In the genomic region with DNA sequence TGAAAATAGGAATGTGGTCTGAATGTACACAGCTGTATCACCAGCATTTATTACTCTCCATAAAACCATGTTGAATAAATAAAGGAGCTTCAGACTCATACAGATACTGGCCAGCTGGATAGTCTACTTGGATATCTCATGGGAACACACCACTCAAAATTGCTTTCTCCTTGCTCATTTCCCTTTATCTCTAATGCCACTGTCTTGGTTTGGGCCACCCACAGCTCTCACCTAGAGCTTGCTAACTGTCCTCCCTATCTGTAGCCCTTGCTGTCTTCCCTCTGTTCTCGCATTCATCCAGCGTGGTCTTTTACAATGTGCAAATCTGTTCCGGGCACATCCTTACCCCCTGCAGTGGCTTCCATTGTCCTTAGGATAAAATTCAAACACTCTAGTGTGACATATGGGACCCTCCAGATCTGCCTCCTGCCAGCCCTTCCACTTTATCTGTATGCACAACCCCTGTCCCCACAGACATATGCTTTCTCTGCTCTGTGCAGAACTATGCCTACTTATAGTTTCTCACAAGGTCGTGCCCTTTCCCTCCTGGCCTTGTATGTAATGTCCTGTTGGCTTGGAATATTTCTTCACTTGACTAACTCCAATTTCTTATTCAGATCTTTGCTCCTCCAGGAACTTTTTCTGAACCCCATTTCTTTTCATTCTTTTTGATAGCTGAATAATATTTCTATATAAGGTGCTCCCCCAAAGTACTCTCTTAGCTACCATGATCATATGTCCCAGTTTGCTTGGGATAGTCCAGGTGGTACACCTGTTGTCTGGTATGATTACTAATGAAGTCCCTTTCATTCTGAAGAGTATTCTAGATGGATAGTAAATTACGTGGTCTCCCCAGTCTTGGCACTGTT, we compare ENCODE assay signal across 12 cellular contexts. TPM values are rescaled to one million over a fixed set of nuclear protein-coding genes. Genes with fewer than 3 reads are reported as not detected.
DNase-seq lines count a peak whose midpoint lies in the region; ATAC-seq and TF ChIP-seq lines count a peak whose summit lies in the region.
"Had no signal": no experiment of that assay in that cellular context is flagged by ENCODE, and none has a peak within 500 bp of the region (broad histone marks: within the 10 kb centered on the region; RNA-seq: fewer than 3 reads in every experiment).

No MANE protein-coding gene starts in this region.

- no peak for TF ChIP-seq CTCF in natural killer cell (IDR thresholded peaks at IDR 0.05)
- no peak for TF ChIP-seq CTCF in body of pancreas (IDR thresholded peaks at IDR 0.05)

- peak overlapping the region in 7 of 10 experiments; percentile 83 to 99 (median 91); a peak in 10 of 20 replicates for H3K4me3 ChIP-seq in BLaER1 treated with 17β-estradiol and CSF1 and Interleukin-3, amounts not matched to agents 10 nM and 100 nM
- no peak overlapping the region for H3K4me3 ChIP-seq in body of pancreas

- H3K27ac Mint-ChIP-seq in natural killer cell: no peak overlapping the region
- H3K27ac Mint-ChIP-seq: activated CD8-positive, alpha-beta T cell treated with anti-CD3 and anti-CD28 coated beads, Interleukin-2, amount 10 ng/mL, durations not matched to agents 7 days and 5 days; stimulated activated naive CD8-positive, alpha-beta T cell treated with anti-CD3 and anti-CD28 coated beads, Interleukin-15, Interleukin-2, amounts not matched to agents 100 ng/mL and 50 ng/mL, for 24 hours had no signal

- intact Hi-C loops in natural killer cell (cut with micrococcal nuclease) (no loop called here), body of pancreas (cut with DNase I) (no loop called here)

- ATAC-seq in natural killer cell (no peak), HG02840 (IDR thresholded peaks at IDR 0.05; ENCODE audit: low FRiP score, unreplicated experiment) (no peak), body of pancreas (no peak)
- ATAC-seq: activated CD8-positive, alpha-beta T cell treated with anti-CD3 and anti-CD28 coated beads, Interleukin-2, amount 10 ng/mL, durations not matched to agents 7 days and 5 days had no signal

- peak; percentile 53 for DNase-seq in HCEC 1CT
- peak; percentile 41 for DNase-seq in RKO (ENCODE audit: low spot score)
- DNase-seq in hepatic stellate cell (ENCODE audit: low spot score): peak; percentile 8
- no peak for DNase-seq in natural killer cell
- no peak for DNase-seq in NCI-H1930 (lab: John Stamatoyannopoulos, UW)
- no peak for DNase-seq in body of pancreas
- DNase-seq: activated CD8-positive, alpha-beta T cell treated with anti-CD3 and anti-CD28 coated beads, Interleukin-2, amount 10 ng/mL, durations not matched to agents 7 days and 5 days; aorta; kidney had no signal

- no peak overlapping the region for H3K9ac ChIP-seq in BLaER1 treated with 17β-estradiol and CSF1 and Interleukin-3, amounts not matched to agents 10 nM and 100 nM

- peaks cover 33 to 52% (median 39%) of the 10 kb centered on the region in 10 experiments for H3K4me1 ChIP-seq in BLaER1 treated with 17β-estradiol and CSF1 and Interleukin-3, amounts not matched to agents 10 nM and 100 nM
- peaks cover 31% of the 10 kb centered on the region for H3K4me1 ChIP-seq in body of pancreas

- no peaks in the 10 kb centered on the region for H3K27me3 Mint-ChIP-seq in natural killer cell (ENCODE audit: low read depth in 2 of 2)
- H3K27me3 Mint-ChIP-seq: stimulated activated naive CD8-positive, alpha-beta T cell treated with anti-CD3 and anti-CD28 coated beads, Interleukin-15, Interleukin-2, amounts not matched to agents 100 ng/mL and 50 ng/mL, for 24 hours had no signal

- peaks cover 12 to 46% (median 39%) of the 10 kb centered on the region in 11 experiments for H3K36me3 ChIP-seq in BLaER1 treated with 17β-estradiol and CSF1 and Interleukin-3, amounts not matched to agents 10 nM and 100 nM
- no peaks in the 10 kb centered on the region for H3K36me3 ChIP-seq in body of pancreas (replicated peaks in 1 of 2; ENCODE audit: insufficient read depth in 1 of 2, low read depth in 2 of 2)

- peaks cover 0 to 15% (median 7%) of the 10 kb centered on the region in 11 experiments; a peak in 11 of 22 replicates for H3K9me3 ChIP-seq in BLaER1 treated with 17β-estradiol and CSF1 and Interleukin-3, amounts not matched to agents 10 nM and 100 nM (replicated peaks in 1 of 11)
- H3K9me3 ChIP-seq in body of pancreas: no peaks in the 10 kb centered on the region

- H4K20me1 ChIP-seq in BLaER1 treated with 17β-estradiol and CSF1 and Interleukin-3, amounts not matched to agents 10 nM and 100 nM: peaks cover 0 to 56% (median 12%) of the 10 kb centered on the region in 11 experiments; a peak in 11 of 22 replicates

- no peak overlapping the region for H3K4me3 Mint-ChIP-seq in natural killer cell
- H3K4me3 Mint-ChIP-seq: activated CD8-positive, alpha-beta T cell treated with anti-CD3 and anti-CD28 coated beads, Interleukin-2, amount 10 ng/mL, durations not matched to agents 7 days and 5 days; stimulated activated naive CD8-positive, alpha-beta T cell treated with anti-CD3 and anti-CD28 coated beads, Interleukin-15, Interleukin-2, amounts not matched to agents 100 ng/mL and 50 ng/mL, for 24 hours had no signal

- H3K4me1 Mint-ChIP-seq in natural killer cell: peaks cover 19 to 33% of the 10 kb centered on the region in 2 donors

- no peak for TF ChIP-seq POLR2A in body of pancreas (IDR thresholded peaks at IDR 0.05)

- no peaks in the 10 kb centered on the region for H3K9me3 Mint-ChIP-seq in natural killer cell
- H3K9me3 Mint-ChIP-seq: stimulated activated naive CD8-positive, alpha-beta T cell treated with anti-CD3 and anti-CD28 coated beads, Interleukin-15, Interleukin-2, amounts not matched to agents 100 ng/mL and 50 ng/mL, for 24 hours had no signal

- WGBS in body of pancreas, 2 donors: 77 to 82% methylated on average over 5 of the region's 5 CpGs

- no peaks in the 10 kb centered on the region for H3K36me3 Mint-ChIP-seq in natural killer cell

- H3K27me3 ChIP-seq in BLaER1 treated with 17β-estradiol and CSF1 and Interleukin-3, amounts not matched to agents 10 nM and 100 nM: no peaks in the 10 kb centered on the region
- no peaks in the 10 kb centered on the region for H3K27me3 ChIP-seq in body of pancreas

- H3K27ac ChIP-seq in BLaER1 treated with 17β-estradiol and CSF1 and Interleukin-3, amounts not matched to agents 10 nM and 100 nM: no peak overlapping the region
- H3K27ac ChIP-seq in body of pancreas: no peak overlapping the region

- peak overlapping the region; percentile 79 to 100 (median 98) for H3K4me2 ChIP-seq in BLaER1 treated with 17β-estradiol and CSF1 and Interleukin-3, amounts not matched to agents 10 nM and 100 nM

RNA-seq across cellular contexts. Expression of a gene that starts 2.9 kb away (rescaled TPM):
- total RNA-seq in natural killer cell: 10 to 100 TPM in 2 of 3 donors, 1 to 10 TPM in 1; 8.1 to 15.0 (median 11.4) TPM
- 1 to 10 TPM; 4.2 to 4.6 TPM for total RNA-seq in body of pancreas

RNA-seq across cellular contexts. Expression of a gene that starts 13.5 kb away (rescaled TPM):
- total RNA-seq in natural killer cell: under 1 TPM in 1 of 3 donors, not detected in 2; 0.80 TPM
- not detected for total RNA-seq in body of pancreas
- total RNA-seq: activated CD8-positive, alpha-beta T cell treated with anti-CD3 and anti-CD28 coated beads, Interleukin-2, amount 10 ng/mL, durations not matched to agents 7 days and 5 days had no signal

Comparison
In these comparisons a context has a peak if more than half of its experiments do, and no peak if none do; other contexts are left out.
1. H3K4me3 ChIP-seq: peak in BLaER1 treated with 17β-estradiol and CSF1 and Interleukin-3, amounts not matched to agents 10 nM and 100 nM (7 of 10); none in body of pancreas (0 of 2).
2. DNase-seq: peak in HCEC 1CT (single experiment), RKO (single experiment) and hepatic stellate cell (single experiment); none in natural killer cell (single experiment), NCI-H1930 (0 of 2) and body of pancreas (0 of 4).